Comparison of ENCODE assay signal across 13 cellular contexts in the genomic region with DNA sequence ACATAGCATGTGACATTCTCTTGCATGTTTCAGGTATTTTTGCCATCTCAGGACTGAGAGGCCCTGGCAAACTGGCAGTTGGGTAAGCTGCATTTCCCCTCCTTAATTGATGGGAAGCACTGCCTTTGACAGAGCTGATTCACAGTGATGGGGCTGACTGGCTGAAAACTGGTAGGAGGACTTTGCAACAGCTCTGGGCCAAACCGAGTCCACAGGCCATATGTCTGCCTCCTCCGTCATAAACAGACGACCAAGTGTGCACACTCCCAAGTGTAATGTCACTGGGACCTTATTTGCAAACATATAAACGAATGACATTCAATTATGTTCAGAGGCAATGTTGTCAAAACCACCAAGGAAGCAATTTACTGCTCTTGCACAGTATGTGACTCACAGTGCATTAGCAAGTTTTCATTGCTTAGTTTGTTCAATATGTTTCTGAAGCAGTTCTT. TPM values are rescaled to one million over a fixed set of nuclear protein-coding genes. Genes with fewer than 3 reads are reported as not detected.
DNase-seq lines count a peak whose midpoint lies in the region; ATAC-seq and TF ChIP-seq lines count a peak whose summit lies in the region.
"Not testable (repeated sequence)": the region's sequence is repeated elsewhere in the genome, so short reads cannot be mapped to it uniquely, and the experiment has no call there.
"Had no signal": no experiment of that assay in that cellular context is flagged by ENCODE, and none has a peak within 500 bp of the region (broad histone marks: within the 10 kb centered on the region; RNA-seq: fewer than 3 reads in every experiment).

No MANE protein-coding gene starts in this region.

- not testable (repeated sequence) for BruUV-seq in Caco-2 (replicated peaks; lab: Mats Ljungman, UMichigan); mammary epithelial cell (replicated peaks; lab: Mats Ljungman, UMichigan)

- H3K4me3 ChIP-seq in Caco-2 (ENCODE audit: low read depth, low read length); mammary epithelial cell (replicated peaks in 1 of 3; ENCODE audit: insufficient read depth in 1 of 3, low read depth in 2 of 3, low read length in 3 of 3); fibroblast of villous mesenchyme (ENCODE audit: low read depth, low read length); mucosa of rectum (ENCODE audit: low read length in 2 of 2): not testable (repeated sequence)

- dilution Hi-C loops in mammary epithelial cell (cut with HindIII; ENCODE audit: low sequenced_read_pairs) = not testable (repeated sequence)

- in situ Hi-C loops in mammary epithelial cell (cut with MboI; ENCODE audit: low sequenced_read_pairs in 2 of 2) = not testable (repeated sequence)

- peak overlapping the region; percentile 12 for H3K4me3 Mint-ChIP-seq in Caco-2 (ENCODE audit: unreplicated experiment)

- not testable (repeated sequence) for H3K27ac Mint-ChIP-seq in Caco-2 (ENCODE audit: unreplicated experiment)

- not testable (repeated sequence) for H3K27me3 ChIP-seq in Caco-2 (replicated peaks; ENCODE audit: control insufficient read depth, insufficient read depth, low read length); mammary epithelial cell (ENCODE audit: insufficient read depth, low read length); mucosa of rectum (ENCODE audit: control insufficient read depth in 2 of 2, insufficient read depth in 2 of 2, low read length in 2 of 2)

- H3K4me1 ChIP-seq in Caco-2; mammary epithelial cell (ENCODE audit: insufficient read depth, low read length); mucosa of rectum (ENCODE audit: control insufficient read depth in 2 of 2, insufficient read depth in 2 of 2, low read length in 2 of 2): not testable (repeated sequence)

- not testable (repeated sequence) for H3K4me2 ChIP-seq in mammary epithelial cell (ENCODE audit: insufficient read depth, low read depth, low read length)

- H3K27me3 Mint-ChIP-seq in Caco-2 (ENCODE audit: insufficient read depth, unreplicated experiment) = not testable (repeated sequence)

- not testable (repeated sequence) for H3K9ac ChIP-seq in mammary epithelial cell (ENCODE audit: insufficient read depth, low read length); mucosa of rectum (ENCODE audit: low read depth in 1 of 2, low read length in 2 of 2)

- peak; percentile 70 for ATAC-seq in SK-N-SH treated with all-trans-retinoic acid at 6 μM for 48 hours

- not testable (repeated sequence) for TF ChIP-seq CTCF in Caco-2 (IDR thresholded peaks at IDR 0.05; ENCODE audit: insufficient read depth in 1 of 2, low read depth in 1 of 2, low read length in 1 of 2, severe bottlenecking in 1 of 2, unreplicated experiment in 1 of 2); mammary epithelial cell (conservative IDR thresholded peaks at IDR 0.05 in 1 of 2, IDR thresholded peaks at IDR 0.05 in 1 of 2; ENCODE audit: extremely low read depth in 1 of 2, insufficient read depth in 1 of 2, low read depth in 1 of 2, low read length in 2 of 2); fibroblast of villous mesenchyme (IDR thresholded peaks at IDR 0.05; ENCODE audit: insufficient read depth, low read depth, low read length)

- H3K9me3 ChIP-seq in Caco-2; mammary epithelial cell (replicated peaks; ENCODE audit: insufficient read depth, low read length); mucosa of rectum (ENCODE audit: control insufficient read depth in 2 of 2, low read length in 2 of 2): not testable (repeated sequence)

- H4K20me1 ChIP-seq in mammary epithelial cell (ENCODE audit: insufficient read depth, low read length) = not testable (repeated sequence)

- intact Hi-C loops in Caco-2 (cut with micrococcal nuclease; ENCODE audit: unreplicated experiment); mammary epithelial cell (cut with micrococcal nuclease): not testable (repeated sequence)

- H3K79me2 ChIP-seq in mammary epithelial cell (ENCODE audit: insufficient read depth, low read length) = peaks cover 66% of the 10 kb centered on the region

- POLR2A ChIA-PET in Caco-2 (lab: Charles Lee) = not testable (repeated sequence)

- not testable (repeated sequence) for DNase-seq in Caco-2
- DNase-seq in HCEC 1CT = peak; percentile 24
- peak; percentile 96 for DNase-seq in NCI-H69 (lab: John Stamatoyannopoulos, UW)
- peak; percentile 46 for DNase-seq in mammary epithelial cell
- DNase-seq in fibroblast of villous mesenchyme (ENCODE audit: low read depth) = peak; percentile 62

- not testable (repeated sequence) for H3K36me3 ChIP-seq in Caco-2 (ENCODE audit: control insufficient read depth, insufficient read depth, low read length); mammary epithelial cell (ENCODE audit: insufficient read depth, low read length); mucosa of rectum (ENCODE audit: control insufficient read depth in 2 of 2, insufficient read depth in 2 of 2, low read length in 2 of 2)

- CTCF ChIA-PET in Caco-2 (lab: Charles Lee); mammary epithelial cell (lab: Charles Lee; ENCODE audit: low non-redundant PET): not testable (repeated sequence)

- not testable (repeated sequence) for H2AFZ ChIP-seq in mammary epithelial cell (ENCODE audit: low read depth, low read length)

- WGBS in mammary epithelial cell (ENCODE audit: low coverage, missing lambda C conversion rate) = 95% methylated on average over 4 of the region's 4 CpGs

- H3K4me1 Mint-ChIP-seq in Caco-2 (ENCODE audit: low read depth, unreplicated experiment) = peaks cover 37% of the 10 kb centered on the region

- H3K27ac ChIP-seq in mammary epithelial cell (ENCODE audit: insufficient read depth, low read depth, low read length) (peak overlapping the region; percentile 40), mucosa of rectum (ENCODE audit: low read depth in 2 of 2, low read length in 2 of 2) (peak overlapping the region; percentile 11 to 32)

- peaks cover 33% of the 10 kb centered on the region for H3K36me3 Mint-ChIP-seq in Caco-2 (ENCODE audit: insufficient read depth, unreplicated experiment)

- H3K9me3 Mint-ChIP-seq in Caco-2 (ENCODE audit: unreplicated experiment) = not testable (repeated sequence)

RNA-seq across cellular contexts. Expression of gene SPDYE16, which starts 27.3 kb away (rescaled TPM):
- total RNA-seq in Caco-2 (2022) = 0.34 and 0.44 TPM in 2 replicates
- total RNA-seq in mammary epithelial cell = under 1 TPM in 1 of 2 donors, not detected in 1; under 0.01 TPM
- polyA plus RNA-seq in mammary epithelial cell = not detected
- not detected for polyA minus RNA-seq in mammary epithelial cell
- total RNA-seq in fibroblast of villous mesenchyme = not detected in 2 replicates
- total RNA-seq: activated B cell treated with CpG ODN at 0.5 μM for 24 hours, GM23338, mucosa of gallbladder, right atrium auricular region, SJSA1 had no signal
- polyA plus RNA-seq: BJ had no signal

RNA-seq across cellular contexts. Expression of gene POMZP3, which starts 56.7 kb away (rescaled TPM):
- 16.5 and 23.8 TPM in 2 replicates for total RNA-seq in Caco-2 (2022)
- 10 to 100 TPM in 1 of 2 donors, 1 to 10 TPM in 1; 4.5 to 10.1 TPM for total RNA-seq in mammary epithelial cell
- 3.8 TPM for polyA plus RNA-seq in mammary epithelial cell
- 13.1 TPM for polyA minus RNA-seq in mammary epithelial cell
- 3.5 and 4.8 TPM in 2 replicates for total RNA-seq in fibroblast of villous mesenchyme

RNA-seq across cellular contexts. Expression of gene UPK3B, which starts 60.0 kb away (rescaled TPM):
- total RNA-seq in Caco-2 (2022) (5.3 and 9.1 TPM in 2 replicates), mammary epithelial cell (1 to 10 TPM in 1 of 2 donors, under 1 TPM in 1; 0.67 to 3.9 TPM), fibroblast of villous mesenchyme (0.43 TPM in 1 of 2 replicates, not detected in the other)
- 0.02 TPM for polyA plus RNA-seq in mammary epithelial cell
- polyA minus RNA-seq in mammary epithelial cell = not detected
- polyA plus RNA-seq: BJ had no signal
